In genomic region chr1:223748405-223748772, GRCh38 we compare ENCODE assay signal across 9 cellular contexts. TPM values are rescaled to one million over a fixed set of nuclear protein-coding genes. Genes with fewer than 3 reads are reported as not detected.
DNase-seq lines count a peak whose midpoint lies in the region; ATAC-seq lines count a peak whose summit lies in the region.
"Had no signal": no experiment of that assay in that cellular context is flagged by ENCODE, and none has a peak within 500 bp of the region (broad histone marks: within the 10 kb centered on the region; RNA-seq: fewer than 3 reads in every experiment).

No MANE protein-coding gene starts in this region.

- peak overlapping the region; percentile 72 for H3K27ac Mint-ChIP-seq in activated CD4-positive, alpha-beta T cell treated with anti-CD3 and anti-CD28 coated beads, Interleukin-2, amount 10 ng/mL, durations not matched to agents 7 days and 5 days
- H3K27ac Mint-ChIP-seq in stimulated activated effector memory CD8-positive, alpha-beta T cell treated with anti-CD3 and anti-CD28 coated beads, Interleukin-12 subunit alpha, Interleukin-12 subunit beta, amount 100 ng/mL, for 72 hours, result peak overlapping the region; percentile 26

- H3K27me3 Mint-ChIP-seq in activated CD4-positive, alpha-beta T cell treated with anti-CD3 and anti-CD28 coated beads, Interleukin-2, amount 10 ng/mL, durations not matched to agents 7 days and 5 days, result no peaks in the 10 kb centered on the region

- no peaks in the 10 kb centered on the region for H3K9me3 Mint-ChIP-seq in activated CD4-positive, alpha-beta T cell treated with anti-CD3 and anti-CD28 coated beads, Interleukin-2, amount 10 ng/mL, durations not matched to agents 7 days and 5 days
- no peaks in the 10 kb centered on the region for H3K9me3 Mint-ChIP-seq in stimulated activated effector memory CD8-positive, alpha-beta T cell treated with anti-CD3 and anti-CD28 coated beads, Interleukin-12 subunit alpha, Interleukin-12 subunit beta, amount 100 ng/mL, for 72 hours

- intact Hi-C loops in right cardiac atrium (cut with DNase I), result loop anchor here (2.0 to 5.0 kb wide), 3 partner anchors 36 to 51 kb away; partner anchors contain the start of gene CAPN2 (in 2 of the 4)

- no peak overlapping the region for H3K4me3 Mint-ChIP-seq in activated CD4-positive, alpha-beta T cell treated with anti-CD3 and anti-CD28 coated beads, Interleukin-2, amount 10 ng/mL, durations not matched to agents 7 days and 5 days
- peak overlapping the region; percentile 69 for H3K4me3 Mint-ChIP-seq in stimulated activated effector memory CD8-positive, alpha-beta T cell treated with anti-CD3 and anti-CD28 coated beads, Interleukin-12 subunit alpha, Interleukin-12 subunit beta, amount 100 ng/mL, for 72 hours

- H3K27ac ChIP-seq in right cardiac atrium (ENCODE audit: low read length), result peak overlapping the region; percentile 43
- H3K27ac ChIP-seq: BLaER1 had no signal

- DNase-seq in activated CD4-positive, alpha-beta T cell treated with anti-CD3 and anti-CD28 coated beads, Interleukin-2, amount 10 ng/mL, durations not matched to agents 7 days and 5 days, result no peak
- DNase-seq in activated CD4-positive, alpha-beta T cell treated with anti-CD3 and anti-CD28 coated beads, Interleukin-2, amount 50 U/mL, for 4 hours, result no peak
- DNase-seq in activated CD4-positive, alpha-beta T cell treated with anti-CD3 and anti-CD28 coated beads, Interleukin-2, amount 50 U/mL, for 48 hours, result peak; percentile 18 to 25
- DNase-seq in right cardiac atrium (peak in 1 of 3 donors; percentile 58), UCSD-AML1 (lab: John Stamatoyannopoulos, UW; ENCODE audit: unreplicated experiment) (no peak), pons (ENCODE audit: low spot score) (no peak), NCI-H187 (lab: John Stamatoyannopoulos, UW) (no peak)
- DNase-seq in stimulated activated effector memory CD8-positive, alpha-beta T cell treated with anti-CD3 and anti-CD28 coated beads, Interleukin-12 subunit alpha, Interleukin-12 subunit beta, amount 100 ng/mL, for 72 hours (ENCODE audit: low spot score in 2 of 2), result peak; percentile 12 to 60

- no peaks in the 10 kb centered on the region for H3K9me3 ChIP-seq in right cardiac atrium (ENCODE audit: control insufficient read depth, low read length)
- H3K9me3 ChIP-seq: BLaER1 had no signal

- POLR2A ChIA-PET in activated CD4-positive, alpha-beta T cell treated with anti-CD3 and anti-CD28 coated beads, Interleukin-2, amount 10 ng/mL, durations not matched to agents 7 days and 5 days (lab: Charles Lee), result no interaction called here

- peak; percentile 54 to 75 for ATAC-seq in right cardiac atrium
- ATAC-seq in stimulated activated effector memory CD8-positive, alpha-beta T cell treated with anti-CD3 and anti-CD28 coated beads, Interleukin-12 subunit alpha, Interleukin-12 subunit beta, amount 100 ng/mL, for 72 hours, result peak; percentile 95

- WGBS in right cardiac atrium, result 29% methylated on average over 18 of the region's 18 CpGs

- H3K4me1 ChIP-seq in right cardiac atrium (ENCODE audit: control insufficient read depth, insufficient read depth, low read length), result peaks cover 4% of the 10 kb centered on the region
- H3K4me1 ChIP-seq: BLaER1 had no signal

- CTCF ChIA-PET in activated CD4-positive, alpha-beta T cell treated with anti-CD3 and anti-CD28 coated beads, Interleukin-2, amount 10 ng/mL, durations not matched to agents 7 days and 5 days (lab: Charles Lee), result interaction anchor here (0.8 to 5.9 kb wide), 18 partner anchors 9 to 358 kb away, joined by 3 to 43 read pairs (median 9); partner anchors contain the start of genes CAPN2 and TP53BP2

- H3K4me3 ChIP-seq in right cardiac atrium (ENCODE audit: low read length), result peak overlapping the region; percentile 6
- H3K4me3 ChIP-seq: BLaER1 had no signal

- H3K27me3 ChIP-seq in right cardiac atrium (ENCODE audit: control insufficient read depth, insufficient read depth), result no peaks in the 10 kb centered on the region
- H3K27me3 ChIP-seq: BLaER1 had no signal

- H3K36me3 Mint-ChIP-seq in activated CD4-positive, alpha-beta T cell treated with anti-CD3 and anti-CD28 coated beads, Interleukin-2, amount 10 ng/mL, durations not matched to agents 7 days and 5 days (ENCODE audit: low read depth), result peaks cover 60% of the 10 kb centered on the region
- H3K36me3 Mint-ChIP-seq in stimulated activated effector memory CD8-positive, alpha-beta T cell treated with anti-CD3 and anti-CD28 coated beads, Interleukin-12 subunit alpha, Interleukin-12 subunit beta, amount 100 ng/mL, for 72 hours, result peaks cover 88% of the 10 kb centered on the region

- peaks cover 23% of the 10 kb centered on the region for H3K4me1 Mint-ChIP-seq in activated CD4-positive, alpha-beta T cell treated with anti-CD3 and anti-CD28 coated beads, Interleukin-2, amount 10 ng/mL, durations not matched to agents 7 days and 5 days
- peaks cover 27% of the 10 kb centered on the region for H3K4me1 Mint-ChIP-seq in stimulated activated effector memory CD8-positive, alpha-beta T cell treated with anti-CD3 and anti-CD28 coated beads, Interleukin-12 subunit alpha, Interleukin-12 subunit beta, amount 100 ng/mL, for 72 hours

RNA-seq across cellular contexts. Expression of gene CAPN2, which starts 36.0 kb away (rescaled TPM):
- 100 to 1,000 TPM; 206 to 207 TPM for total RNA-seq in activated CD4-positive, alpha-beta T cell treated with anti-CD3 and anti-CD28 coated beads, Interleukin-2, amount 10 ng/mL, durations not matched to agents 7 days and 5 days
- total RNA-seq in right cardiac atrium, result 10 to 100 TPM; 58.6 to 91.6 (median 73.2) TPM
- 52.7 TPM for polyA plus RNA-seq in right cardiac atrium

Comparison
In these comparisons a context has a peak if more than half of its experiments do, and no peak if none do; other contexts are left out.
1. DNase-seq: peak in activated CD4-positive, alpha-beta T cell treated with anti-CD3 and anti-CD28 coated beads, Interleukin-2, amount 50 U/mL, for 48 hours (2 of 2) and stimulated activated effector memory CD8-positive, alpha-beta T cell treated with anti-CD3 and anti-CD28 coated beads, Interleukin-12 subunit alpha, Interleukin-12 subunit beta, amount 100 ng/mL, for 72 hours (2 of 2); none in activated CD4-positive, alpha-beta T cell treated with anti-CD3 and anti-CD28 coated beads, Interleukin-2, amount 10 ng/mL, durations not matched to agents 7 days and 5 days (single experiment), activated CD4-positive, alpha-beta T cell treated with anti-CD3 and anti-CD28 coated beads, Interleukin-2, amount 50 U/mL, for 4 hours (0 of 2), UCSD-AML1 (single experiment), pons (single experiment) and NCI-H187 (0 of 2).